24 cellular contexts compared by ENCODE assay signal in genomic region chr7:134799387-134799786, GRCh38.
DNase-seq lines count a peak whose midpoint lies in the region; ATAC-seq, FAIRE-seq and TF ChIP-seq lines count a peak whose summit lies in the region.
"Had no signal": no experiment of that assay in that cellular context is flagged by ENCODE, and none has a peak within 500 bp of the region (broad histone marks: within the 10 kb centered on the region; RNA-seq: fewer than 3 reads in every experiment).

No MANE protein-coding gene starts in this region.

- peaks cover 72% of the 10 kb centered on the region for H3K36me3 ChIP-seq in BLaER1
- no peaks in the 10 kb centered on the region for H3K36me3 ChIP-seq in rectal smooth muscle tissue (ENCODE audit: control insufficient read depth, insufficient read depth, low read length)
- H3K36me3 ChIP-seq: lower lobe of right lung, Peyer's patch had no signal

- H3K36me3 Mint-ChIP-seq in stimulated activated effector memory CD8-positive, alpha-beta T cell treated with anti-CD3 and anti-CD28 coated beads, Interleukin-12 subunit alpha, Interleukin-12 subunit beta, amount 100 ng/mL, for 72 hours = no peaks in the 10 kb centered on the region

- no peaks in the 10 kb centered on the region for H3K27me3 ChIP-seq in BLaER1
- H3K27me3 ChIP-seq in rectal smooth muscle tissue (ENCODE audit: control insufficient read depth, insufficient read depth, low read length) = no peaks in the 10 kb centered on the region
- H3K27me3 ChIP-seq: body of pancreas, Peyer's patch had no signal

- H3K4me1 Mint-ChIP-seq in stimulated activated effector memory CD8-positive, alpha-beta T cell treated with anti-CD3 and anti-CD28 coated beads, Interleukin-12 subunit alpha, Interleukin-12 subunit beta, amount 100 ng/mL, for 72 hours = no peaks in the 10 kb centered on the region
- H3K4me1 Mint-ChIP-seq: T-cell had no signal

- H3K9ac ChIP-seq in BLaER1 = no peak overlapping the region
- no peak overlapping the region for H3K9ac ChIP-seq in rectal smooth muscle tissue (ENCODE audit: low read length)

- H3K9me3 Mint-ChIP-seq in stimulated activated effector memory CD8-positive, alpha-beta T cell treated with anti-CD3 and anti-CD28 coated beads, Interleukin-12 subunit alpha, Interleukin-12 subunit beta, amount 100 ng/mL, for 72 hours = no peaks in the 10 kb centered on the region
- H3K9me3 Mint-ChIP-seq: activated CD8-positive, alpha-beta T cell treated with anti-CD3 and anti-CD28 coated beads for 36 hours; effector memory CD8-positive, alpha-beta T cell had no signal

- ATAC-seq in GM19328 (IDR thresholded peaks at IDR 0.05; ENCODE audit: unreplicated experiment) = no peak
- ATAC-seq in stimulated activated effector memory CD8-positive, alpha-beta T cell treated with anti-CD3 and anti-CD28 coated beads, Interleukin-12 subunit alpha, Interleukin-12 subunit beta, amount 100 ng/mL, for 72 hours = no peak
- ATAC-seq: activated CD8-positive, alpha-beta T cell treated with anti-CD3 and anti-CD28 coated beads for 36 hours; body of pancreas; effector memory CD8-positive, alpha-beta T cell; lower lobe of right lung; mucosa of descending colon; T-cell had no signal

- DNase-seq in LNCaP clone FGC (ENCODE audit: low read depth) = peak; percentile 31
- no peak for DNase-seq in inferior parietal cortex (ENCODE audit: extremely low spot score)
- DNase-seq in NOMO-1 treated with DMSO at 0.1 percent for 48 hours (lab: John Stamatoyannopoulos, UW; ENCODE audit: unreplicated experiment) = no peak
- no peak for DNase-seq in stimulated activated effector memory CD8-positive, alpha-beta T cell treated with anti-CD3 and anti-CD28 coated beads, Interleukin-12 subunit alpha, Interleukin-12 subunit beta, amount 100 ng/mL, for 72 hours (ENCODE audit: low spot score in 2 of 2)
- DNase-seq: activated CD8-positive, alpha-beta T cell treated with anti-CD3 and anti-CD28 coated beads for 36 hours; activated effector memory CD4-positive, alpha-beta T cell treated with Interleukin-2 at 50 U/mL for 16 hours; body of pancreas; effector memory CD8-positive, alpha-beta T cell; EL; lower lobe of right lung; mucosa of descending colon; NCI-H1417 treated with DMSO at 0.1 percent for 48 hours; NCI-H510A; Peyer's patch; small intestine; stimulated activated CD4-positive, alpha-beta T cell treated with anti-CD3 and anti-CD28 coated beads, Interleukin-2, amount 100 ng/mL, for 24 hours; T-cell had no signal

- H3K4me1 ChIP-seq in BLaER1 (peaks cover 41% of the 10 kb centered on the region), rectal smooth muscle tissue (ENCODE audit: control insufficient read depth, insufficient read depth, low read length) (peaks cover 21% of the 10 kb centered on the region)
- H3K4me1 ChIP-seq: body of pancreas, lower lobe of right lung, Peyer's patch had no signal

- peak; percentile 29 for FAIRE-seq in endometrium (lab: Jason Lieb, UNC)
- FAIRE-seq: small intestine had no signal

- H3K4me3 Mint-ChIP-seq in stimulated activated effector memory CD8-positive, alpha-beta T cell treated with anti-CD3 and anti-CD28 coated beads, Interleukin-12 subunit alpha, Interleukin-12 subunit beta, amount 100 ng/mL, for 72 hours = no peak overlapping the region
- H3K4me3 Mint-ChIP-seq: activated CD8-positive, alpha-beta T cell treated with anti-CD3 and anti-CD28 coated beads for 36 hours; effector memory CD8-positive, alpha-beta T cell; IgD-negative memory B cell; T-cell had no signal

- H3K9me3 ChIP-seq in BLaER1 = peaks cover 53% of the 10 kb centered on the region
- H3K9me3 ChIP-seq: body of pancreas, lower lobe of right lung, mucosa of descending colon, Peyer's patch had no signal

- H3K27ac Mint-ChIP-seq in stimulated activated effector memory CD8-positive, alpha-beta T cell treated with anti-CD3 and anti-CD28 coated beads, Interleukin-12 subunit alpha, Interleukin-12 subunit beta, amount 100 ng/mL, for 72 hours = no peak overlapping the region
- H3K27ac Mint-ChIP-seq: activated CD8-positive, alpha-beta T cell treated with anti-CD3 and anti-CD28 coated beads for 36 hours; effector memory CD8-positive, alpha-beta T cell; IgD-negative memory B cell; progenitor cell of endocrine pancreas; T-cell had no signal

- peak overlapping the region; percentile 27 for H3K4me2 ChIP-seq in BLaER1

- 0 out of 2 replicates have a peak, but pooled peaks cover 14% of the 10 kb centered on the region for H4K20me1 ChIP-seq in BLaER1

- H3K27ac ChIP-seq in BLaER1 (no peak overlapping the region), rectal smooth muscle tissue (ENCODE audit: low read depth, low read length) (peak overlapping the region; percentile 69)
- H3K27ac ChIP-seq: body of pancreas, C4-2B, lower lobe of right lung had no signal

- TF ChIP-seq CTCF in LNCaP clone FGC (IDR thresholded peaks at IDR 0.05; ENCODE audit: control insufficient read depth, extremely low read depth, insufficient read depth) = no peak

- H3K4me3 ChIP-seq in BLaER1 (no peak overlapping the region), LNCaP clone FGC (ENCODE audit: low read depth, low read length) (no peak overlapping the region), rectal smooth muscle tissue (ENCODE audit: low read length) (no peak overlapping the region)
- H3K4me3 ChIP-seq: body of pancreas, lower lobe of right lung, mucosa of descending colon, Peyer's patch had no signal
